14 cellular contexts compared by ENCODE assay signal in the genomic region with DNA sequence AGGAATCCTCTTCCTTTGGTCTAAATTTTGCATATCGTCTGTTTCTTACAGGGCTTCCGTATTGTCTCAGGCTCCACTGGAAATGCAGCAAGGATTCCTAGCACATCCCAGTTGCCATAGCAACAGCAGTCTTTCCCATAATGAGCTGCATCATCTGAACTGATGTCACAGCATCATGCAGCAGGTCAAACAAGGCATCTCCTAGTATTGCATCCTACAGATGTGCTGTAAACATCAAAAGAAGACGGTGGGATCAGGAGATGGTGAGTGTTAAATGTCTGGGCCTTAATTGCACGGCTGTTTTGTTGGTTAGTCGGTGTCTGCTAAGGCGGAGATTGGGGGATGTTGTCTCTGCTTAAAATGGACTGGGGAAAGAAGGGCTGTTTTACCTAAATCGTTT. TPM values are rescaled to one million over a fixed set of nuclear protein-coding genes. Genes with fewer than 3 reads are reported as not detected.
DNase-seq lines count a peak whose midpoint lies in the region; ATAC-seq, FAIRE-seq and TF ChIP-seq lines count a peak whose summit lies in the region.
"Had no signal": no experiment of that assay in that cellular context is flagged by ENCODE, and none has a peak within 500 bp of the region (broad histone marks: within the 10 kb centered on the region; RNA-seq: fewer than 3 reads in every experiment).

A gene with protein sequence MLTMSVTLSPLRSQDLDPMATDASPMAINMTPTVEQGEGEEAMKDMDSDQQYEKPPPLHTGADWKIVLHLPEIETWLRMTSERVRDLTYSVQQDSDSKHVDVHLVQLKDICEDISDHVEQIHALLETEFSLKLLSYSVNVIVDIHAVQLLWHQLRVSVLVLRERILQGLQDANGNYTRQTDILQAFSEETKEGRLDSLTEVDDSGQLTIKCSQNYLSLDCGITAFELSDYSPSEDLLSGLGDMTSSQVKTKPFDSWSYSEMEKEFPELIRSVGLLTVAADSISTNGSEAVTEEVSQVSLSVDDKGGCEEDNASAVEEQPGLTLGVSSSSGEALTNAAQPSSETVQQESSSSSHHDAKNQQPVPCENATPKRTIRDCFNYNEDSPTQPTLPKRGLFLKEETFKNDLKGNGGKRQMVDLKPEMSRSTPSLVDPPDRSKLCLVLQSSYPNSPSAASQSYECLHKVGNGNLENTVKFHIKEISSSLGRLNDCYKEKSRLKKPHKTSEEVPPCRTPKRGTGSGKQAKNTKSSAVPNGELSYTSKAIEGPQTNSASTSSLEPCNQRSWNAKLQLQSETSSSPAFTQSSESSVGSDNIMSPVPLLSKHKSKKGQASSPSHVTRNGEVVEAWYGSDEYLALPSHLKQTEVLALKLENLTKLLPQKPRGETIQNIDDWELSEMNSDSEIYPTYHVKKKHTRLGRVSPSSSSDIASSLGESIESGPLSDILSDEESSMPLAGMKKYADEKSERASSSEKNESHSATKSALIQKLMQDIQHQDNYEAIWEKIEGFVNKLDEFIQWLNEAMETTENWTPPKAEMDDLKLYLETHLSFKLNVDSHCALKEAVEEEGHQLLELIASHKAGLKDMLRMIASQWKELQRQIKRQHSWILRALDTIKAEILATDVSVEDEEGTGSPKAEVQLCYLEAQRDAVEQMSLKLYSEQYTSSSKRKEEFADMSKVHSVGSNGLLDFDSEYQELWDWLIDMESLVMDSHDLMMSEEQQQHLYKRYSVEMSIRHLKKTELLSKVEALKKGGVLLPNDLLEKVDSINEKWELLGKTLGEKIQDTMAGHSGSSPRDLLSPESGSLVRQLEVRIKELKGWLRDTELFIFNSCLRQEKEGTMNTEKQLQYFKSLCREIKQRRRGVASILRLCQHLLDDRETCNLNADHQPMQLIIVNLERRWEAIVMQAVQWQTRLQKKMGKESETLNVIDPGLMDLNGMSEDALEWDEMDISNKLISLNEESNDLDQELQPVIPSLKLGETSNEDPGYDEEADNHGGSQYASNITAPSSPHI (N-terminal part only) (plus strand): TSS at position 153 of the 400 bp plus-strand sequence. CDS start 104,196 bp downstream, outside the sequence.

- H3K23me2 ChIP-seq in H1 (ENCODE audit: low read depth, low read length), result no peaks in the 10 kb centered on the region

- H3K27ac Mint-ChIP-seq in natural killer cell, result no peak within 1 kb of the TSS
- H3K27ac Mint-ChIP-seq: activated naive CD8-positive, alpha-beta T cell treated with anti-CD3 and anti-CD28 coated beads, Interleukin-2, amount 10 ng/mL, durations not matched to agents 7 days and 5 days had no signal

- POLR2A ChIA-PET in HepG2 (lab: Yijun Ruan, JAX), result no interaction called here
- POLR2A ChIA-PET in H1 (lab: Charles Lee; ENCODE audit: partially characterized antibody), result no interaction called here

- H3K4me1 ChIP-seq in HepG2 (ENCODE audit: insufficient read depth, low read length), result no peaks in the 10 kb centered on the region
- H3K4me1 ChIP-seq in right lobe of liver, result no peaks in the 10 kb centered on the region
- H3K4me1 ChIP-seq in H1 (replicated peaks in 1 of 4; ENCODE audit: control insufficient read depth in 3 of 4, insufficient read depth in 4 of 4, low read length in 3 of 4), result peaks cover 0 to 3% (median 0%) of the 10 kb centered on the region in 4 experiments; a peak in 1 of 7 replicates
- H3K4me1 ChIP-seq: spleen had no signal

- H3K36me3 ChIP-seq in HepG2 (replicated peaks in 1 of 2; ENCODE audit: control insufficient read depth in 1 of 2, insufficient read depth in 2 of 2, low read length in 2 of 2), result no peaks in the 10 kb centered on the region
- H3K36me3 ChIP-seq in right lobe of liver, result no peaks in the 10 kb centered on the region
- H3K36me3 ChIP-seq in H1 (ENCODE audit: control insufficient read depth in 2 of 4, insufficient read depth in 4 of 4, low read length in 3 of 4), result no peaks in the 10 kb centered on the region
- H3K36me3 ChIP-seq: spleen had no signal

- TF ChIP-seq POLR2A in HepG2 (IDR thresholded peaks at IDR 0.05; ENCODE audit: insufficient read depth in 1 of 2, low read depth in 2 of 2, low read length in 2 of 2), result no peak
- no peak for TF ChIP-seq POLR2A in right lobe of liver (IDR thresholded peaks at IDR 0.05)
- no peak for TF ChIP-seq POLR2A in H1 (IDR thresholded peaks at IDR 0.05; ENCODE audit: control extremely low read depth in 1 of 2, low read depth in 2 of 2, low read length in 2 of 2)

- WGBS in HepG2 (ENCODE audit: low lambda C conversion rate), result 33% methylated on average over 7 of the region's 7 CpGs
- 77% methylated on average over 7 of the region's 7 CpGs for WGBS in right lobe of liver (ENCODE audit: insufficient coverage, low coverage, low lambda C conversion rate, missing lambda C conversion rate)
- WGBS in H1 (ENCODE audit: extremely low coverage in 1 of 2, insufficient coverage in 1 of 2, insufficient read length in 1 of 2, insufficient replicate concordance in 2 of 2, low coverage in 1 of 2, low lambda C conversion rate in 2 of 2, missing lambda C conversion rate in 1 of 2), 2 experiments, result 87% methylated on average over 7 of the region's 7 CpGs; no CpG with 5 or more reads in 1 of the 2 experiments

- H3K4me3 ChIP-seq in HepG2 (replicated peaks in 1 of 3; ENCODE audit: insufficient read depth in 1 of 3, low read depth in 2 of 3, low read length in 3 of 3) (no peak within 1 kb of the TSS), right lobe of liver (no peak within 1 kb of the TSS), H1 (ENCODE audit: extremely low read depth in 1 of 4, insufficient read depth in 2 of 4, low read depth in 3 of 4, low read length in 4 of 4) (no peak within 1 kb of the TSS)
- H3K4me3 ChIP-seq: spleen had no signal

- BruUV-seq in HepG2 (replicated peaks; lab: Mats Ljungman, UMichigan), result no TSS peak

- CTCF ChIA-PET in HepG2 (lab: Yijun Ruan, JAX; ENCODE audit: low intra/inter-chr PET ratio, low total read pairs), result no interaction called here
- CTCF ChIA-PET in H1 (lab: Charles Lee; ENCODE audit: partially characterized antibody), result no interaction called here

- H3K36me3 Mint-ChIP-seq in natural killer cell, result no peaks in the 10 kb centered on the region
- H3K36me3 Mint-ChIP-seq: activated naive CD8-positive, alpha-beta T cell treated with anti-CD3 and anti-CD28 coated beads, Interleukin-2, amount 10 ng/mL, durations not matched to agents 7 days and 5 days had no signal

- H3K4ac ChIP-seq in H1 (replicated peaks; ENCODE audit: insufficient read length, low read depth, low read length), result no peak within 1 kb of the TSS

- H3K27ac ChIP-seq in HepG2 (ENCODE audit: extremely low read length, insufficient read depth, low read length), result no peak within 1 kb of the TSS
- H3K27ac ChIP-seq in right lobe of liver, result no peak within 1 kb of the TSS
- no peak within 1 kb of the TSS for H3K27ac ChIP-seq in H1 (ENCODE audit: low read depth, low read length)
- H3K27ac ChIP-seq: spleen had no signal

- no peak within 1 kb of the TSS for H3K4me3 Mint-ChIP-seq in natural killer cell
- H3K4me3 Mint-ChIP-seq: activated naive CD8-positive, alpha-beta T cell treated with anti-CD3 and anti-CD28 coated beads, Interleukin-2, amount 10 ng/mL, durations not matched to agents 7 days and 5 days had no signal

- no peak within 1 kb of the TSS for H4K91ac ChIP-seq in H1 (replicated peaks; ENCODE audit: insufficient read length, low read length)

- no peak within 1 kb of the TSS for H3K14ac ChIP-seq in H1 (ENCODE audit: insufficient read length)

- H4K5ac ChIP-seq in H1 (ENCODE audit: insufficient read length, low read depth, low read length), result no peak within 1 kb of the TSS

- H3K27me3 Mint-ChIP-seq in natural killer cell (ENCODE audit: low read depth in 2 of 2), result no peaks in the 10 kb centered on the region

- no peaks in the 10 kb centered on the region for H3K79me2 ChIP-seq in HepG2 (ENCODE audit: insufficient read depth, low read length)
- no peaks in the 10 kb centered on the region for H3K79me2 ChIP-seq in H1 (ENCODE audit: control insufficient read depth in 1 of 2, insufficient read depth in 2 of 2, low read length in 2 of 2)

- H3K56ac ChIP-seq in H1 (replicated peaks; ENCODE audit: insufficient read length, low read depth, low read length), result no peak within 1 kb of the TSS

- no peak within 1 kb of the TSS for H3K4me2 ChIP-seq in HepG2 (ENCODE audit: low read depth, low read length)
- no peak within 1 kb of the TSS for H3K4me2 ChIP-seq in H1 (ENCODE audit: insufficient read depth in 1 of 2, low read depth in 2 of 2, low read length in 2 of 2)

- no peak within 1 kb of the TSS for H2BK5ac ChIP-seq in H1 (ENCODE audit: low read depth, low read length)

- no peak for DNase-seq in HepG2 (ENCODE audit: low spot score)
- DNase-seq in right lobe of liver, result no peak
- DNase-seq in H1 (ENCODE audit: low read depth in 1 of 2, low spot score in 2 of 2), result no peak
- no peak for DNase-seq in mucosa of gallbladder (ENCODE audit: low spot score)
- no peak for DNase-seq in natural killer cell
- DNase-seq: activated CD4-positive, alpha-beta T cell treated with anti-CD3 and anti-CD28 coated beads, Interleukin-2, amount 50 U/mL, for 48 hours; activated naive CD8-positive, alpha-beta T cell treated with anti-CD3 and anti-CD28 coated beads, Interleukin-2, amount 10 ng/mL, durations not matched to agents 7 days and 5 days; kidney; NCI-H2081 treated with DMSO at 0.1 percent for 48 hours; spleen had no signal

- H3K9me3 Mint-ChIP-seq in natural killer cell, result peaks cover 0 to 2% of the 10 kb centered on the region in 2 donors

- no peak within 1 kb of the TSS for H2AK5ac ChIP-seq in H1 (ENCODE audit: low read depth, low read length)

- H3K9me3 ChIP-seq in HepG2 (ENCODE audit: low read length), result no peaks in the 10 kb centered on the region
- H3K9me3 ChIP-seq in right lobe of liver, result no peaks in the 10 kb centered on the region
- no peaks in the 10 kb centered on the region for H3K9me3 ChIP-seq in H1 (ENCODE audit: insufficient read depth in 2 of 2, low read depth in 1 of 2, low read length in 1 of 2)

- in situ Hi-C loops in HepG2 (cut with HindIII; ENCODE audit: extremely low pct_ligation_motif_present, low pct_unique_long_range_greater_than_20kb), result no loop called here

- H3K23ac ChIP-seq in H1 (ENCODE audit: insufficient read length), result no peak within 1 kb of the TSS

- H4K20me1 ChIP-seq in HepG2 (ENCODE audit: insufficient read depth, low read length), result no peaks in the 10 kb centered on the region
- no peaks in the 10 kb centered on the region for H4K20me1 ChIP-seq in H1 (replicated peaks in 1 of 2; ENCODE audit: control insufficient read depth in 1 of 2, insufficient read depth in 2 of 2, low read length in 2 of 2)

- H2BK15ac ChIP-seq in H1 (ENCODE audit: low read length), result no peak within 1 kb of the TSS

- no peaks in the 10 kb centered on the region for H3K27me3 ChIP-seq in HepG2 (ENCODE audit: control insufficient read depth in 1 of 2, insufficient read depth in 2 of 2, low read length in 2 of 2)
- no peaks in the 10 kb centered on the region for H3K27me3 ChIP-seq in right lobe of liver
- no peaks in the 10 kb centered on the region for H3K27me3 ChIP-seq in H1 (replicated peaks in 1 of 4; ENCODE audit: control insufficient read depth in 3 of 4, extremely low read depth in 1 of 4, insufficient read depth in 3 of 4, low read length in 3 of 4)
- H3K27me3 ChIP-seq: spleen had no signal

- H4K8ac ChIP-seq in H1 (ENCODE audit: extremely low read depth, insufficient read depth, low read length), result no peak within 1 kb of the TSS

- no peak within 1 kb of the TSS for H2BK120ac ChIP-seq in H1 (replicated peaks; ENCODE audit: low read depth, low read length)

- no peak within 1 kb of the TSS for H3K18ac ChIP-seq in H1 (ENCODE audit: extremely low read depth, low read length)

- ATAC-seq in HepG2 (no peak), right lobe of liver (no peak), natural killer cell (no peak), HG02623 (IDR thresholded peaks at IDR 0.05; ENCODE audit: unreplicated experiment) (no peak), HG03025 (IDR thresholded peaks at IDR 0.05; ENCODE audit: low FRiP score, unreplicated experiment) (no peak), GM21528 (IDR thresholded peaks at IDR 0.05; ENCODE audit: low FRiP score, unreplicated experiment) (no peak)

- no peaks in the 10 kb centered on the region for H3K79me1 ChIP-seq in H1 (ENCODE audit: low read depth, low read length)

- TF ChIP-seq RAD21 in HepG2 (CRISPR knock-in tag; IDR thresholded peaks at IDR 0.05) (no peak), H1 (IDR thresholded peaks at IDR 0.05 in 1 of 2, conservative IDR thresholded peaks at IDR 0.05 in 1 of 2; ENCODE audit: low read depth in 2 of 2, low read length in 2 of 2) (no peak)

- H2BK20ac ChIP-seq in H1 (ENCODE audit: low read length), result no peak within 1 kb of the TSS

- no peak within 1 kb of the TSS for H2BK12ac ChIP-seq in H1 (ENCODE audit: low read depth, low read length)

- H3K9ac ChIP-seq in HepG2 (ENCODE audit: insufficient read depth, low read depth, low read length) (no peak within 1 kb of the TSS), H1 (replicated peaks in 1 of 4; ENCODE audit: extremely low read depth in 1 of 4, low read depth in 3 of 4, low read length in 3 of 4) (no peak within 1 kb of the TSS)

- intact Hi-C loops in HepG2 (cut with micrococcal nuclease; ENCODE audit: unreplicated experiment), result no loop called here
- intact Hi-C loops in right lobe of liver (cut with DNase I), result no loop called here
- intact Hi-C loops in natural killer cell (cut with micrococcal nuclease), result no loop called here

- FAIRE-seq in HepG2 (lab: Jason Lieb, UNC) (no peak), H1 (lab: Jason Lieb, UNC) (no peak)
- FAIRE-seq: G401.6, kidney had no signal

- TF ChIP-seq CTCF in HepG2 (CRISPR knock-in tag; IDR thresholded peaks at IDR 0.05) (no peak), right lobe of liver (IDR thresholded peaks at IDR 0.05) (no peak), H1 (IDR thresholded peaks at IDR 0.05; ENCODE audit: control extremely low read depth in 1 of 3, insufficient read depth in 1 of 3, low read depth in 1 of 3, low read length in 3 of 3) (no peak), natural killer cell (IDR thresholded peaks at IDR 0.05) (no peak)

- H3K4me1 Mint-ChIP-seq in natural killer cell, result no peaks in the 10 kb centered on the region

- TF ChIP-seq EP300 in HepG2 (IDR thresholded peaks at IDR 0.05; ENCODE audit: low read depth in 2 of 2, low read length in 2 of 2) (no peak), HepG2 (CRISPR knock-in tag; IDR thresholded peaks at IDR 0.05; ENCODE audit: borderline replicate concordance) (no peak), H1 (IDR thresholded peaks at IDR 0.05; ENCODE audit: borderline replicate concordance in 1 of 2, low read depth in 2 of 2, low read length in 2 of 2) (no peak)

- H2AFZ ChIP-seq in HepG2 (ENCODE audit: low read length), result no peak within 1 kb of the TSS
- no peak within 1 kb of the TSS for H2AFZ ChIP-seq in H1 (ENCODE audit: low read length)

RNA-seq across cellular contexts. Expression of the gene that starts here (rescaled TPM):
- 0.84 and 1.4 TPM in 2 replicates for total RNA-seq in HepG2 (2016; rRNA removed; fragmentation: Illumina TruSeq; extraction: Trizol)
- total RNA-seq in HepG2 (2016; cell fraction: cytosol; rRNA removed; fragmentation: Illumina TruSeq; extraction: Trizol; ENCODE audit: low read depth), result 0.79 and 1.4 TPM in 2 replicates
- total RNA-seq in HepG2 (2016; cell fraction: insoluble cytoplasmic fraction; rRNA removed; fragmentation: Illumina TruSeq; extraction: Trizol), result 0.91 and 1.5 TPM in 2 replicates
- total RNA-seq in HepG2 (2016; cell fraction: membrane; rRNA removed; fragmentation: Illumina TruSeq; extraction: Trizol), result 0.62 and 0.86 TPM in 2 replicates
- 1.4 and 5.7 TPM in 2 replicates for total RNA-seq in HepG2 (2016; cell fraction: nucleus; rRNA removed; fragmentation: Illumina TruSeq; extraction: Trizol)
- 0.51 and 1.4 TPM in 2 replicates for polyA plus RNA-seq in HepG2 (2011; rRNA removed)
- polyA plus RNA-seq in HepG2 (2011; cell fraction: cytosol; rRNA removed), result 0.23 and 0.54 TPM in 2 replicates
- polyA plus RNA-seq in HepG2 (2011; cell fraction: nucleus; rRNA removed), result 1.2 and 1.6 TPM in 2 replicates
- polyA plus RNA-seq in HepG2 (2012), result 0.39 and 0.59 TPM in 2 replicates
- 0.08 and 0.09 TPM in 2 replicates for polyA plus RNA-seq in HepG2 (2016; cell fraction: cytosol; fragmentation: Illumina TruSeq; extraction: Trizol; ENCODE audit: low read depth)
- polyA plus RNA-seq in HepG2 (2016; cell fraction: insoluble cytoplasmic fraction; fragmentation: Illumina TruSeq; extraction: Trizol; ENCODE audit: low read depth), result 0.33 and 0.58 TPM in 2 replicates
- 0.02 and 0.40 TPM in 2 replicates for polyA plus RNA-seq in HepG2 (2016; cell fraction: membrane; fragmentation: Illumina TruSeq; extraction: Trizol; ENCODE audit: low read depth)
- polyA plus RNA-seq in HepG2 (2016; cell fraction: nucleus; fragmentation: Illumina TruSeq; extraction: Trizol; ENCODE audit: insufficient read depth, low read depth), result 0.48 and 0.79 TPM in 2 replicates
- polyA minus RNA-seq in HepG2 (2011; rRNA and poly(A)+ RNA removed; ENCODE audit: low replicate concordance), result 4.0 and 4.2 TPM in 2 replicates
- polyA minus RNA-seq in HepG2 (2011; cell fraction: cytosol; rRNA and poly(A)+ RNA removed), result 2.2 and 2.4 TPM in 2 replicates
- 9.5 and 13.1 TPM in 2 replicates for polyA minus RNA-seq in HepG2 (2011; cell fraction: nucleus; rRNA and poly(A)+ RNA removed)
- total RNA-seq in right lobe of liver, result 1 to 10 TPM; 1.7 to 9.6 (median 4.3) TPM
- 0.61 and 0.89 TPM in 2 replicates for total RNA-seq in H1 (2021; fragmentation: NEBNext Ultra II Directional; extraction: Animal tissue kit (Norgen Biotek cat#: 25700))
- polyA plus RNA-seq in H1 (2011; rRNA removed), result 0.05 and 0.09 TPM in 2 replicates
- 0.09 TPM for polyA plus RNA-seq in H1 (2011; cell fraction: cytosol; rRNA removed)
- 0.60 TPM for polyA plus RNA-seq in H1 (2011; cell fraction: nucleus; rRNA removed)
- polyA plus RNA-seq in H1 (2012, experiment 1 of 2), result 0.10 to 0.66 TPM (median 0.31 TPM) in 4 replicates
- polyA plus RNA-seq in H1 (2012, experiment 2 of 2), result not detected
- polyA plus RNA-seq in H1 (2013, experiment 1 of 2), result 0.24 TPM
- polyA plus RNA-seq in H1 (2013, experiment 2 of 2), result 0.17 TPM
- polyA minus RNA-seq in H1 (2011; rRNA and poly(A)+ RNA removed), result 2.6 and 5.2 TPM in 2 replicates
- 0.59 TPM for polyA minus RNA-seq in H1 (2011; cell fraction: cytosol; rRNA and poly(A)+ RNA removed)
- 3.5 TPM for polyA minus RNA-seq in H1 (2011; cell fraction: nucleus; rRNA and poly(A)+ RNA removed)
- 40.1 TPM for total RNA-seq in mucosa of gallbladder
- total RNA-seq in natural killer cell, result 1 to 10 TPM in 1 of 3 donors, under 1 TPM in 2; 0.21 to 1.3 (median 0.80) TPM
